9 cellular contexts compared by ENCODE assay signal in the genomic region with DNA sequence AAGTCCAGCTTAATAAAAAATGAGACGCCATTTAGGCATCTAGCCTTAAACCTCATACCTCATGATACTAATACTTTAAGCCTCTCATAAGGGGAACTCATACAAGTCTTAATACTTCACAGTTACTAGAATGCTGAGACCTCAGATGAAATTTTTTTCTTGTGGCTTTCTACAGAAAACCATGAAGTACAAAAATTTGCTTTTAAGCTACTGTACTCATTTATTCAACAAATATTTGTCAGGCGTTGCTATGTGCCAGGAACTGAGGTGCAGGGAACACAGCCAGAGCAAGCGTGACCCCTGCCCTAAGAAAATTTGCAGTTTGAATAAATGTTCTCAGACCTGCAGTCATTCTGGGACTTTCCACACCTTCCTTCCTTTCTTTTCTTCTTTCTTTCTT.
DNase-seq lines count a peak whose midpoint lies in the region; ATAC-seq, FAIRE-seq and TF ChIP-seq lines count a peak whose summit lies in the region.
"Had no signal": no experiment of that assay in that cellular context is flagged by ENCODE, and none has a peak within 500 bp of the region (broad histone marks: within the 10 kb centered on the region; RNA-seq: fewer than 3 reads in every experiment).

No MANE protein-coding gene starts in this region.

- peak overlapping the region; percentile 98 for H3K27ac ChIP-seq in GM12878 (ENCODE audit: control insufficient read depth, insufficient read depth)
- H3K27ac ChIP-seq: SJSA1 had no signal

- H3K27me3 Mint-ChIP-seq in stimulated activated naive CD8-positive, alpha-beta T cell treated with anti-CD3 and anti-CD28 coated beads, Interleukin-15, amount 100 ng/mL, for 72 hours, result no peaks in the 10 kb centered on the region
- no peaks in the 10 kb centered on the region for H3K27me3 Mint-ChIP-seq in progenitor cell of endocrine pancreas

- TF ChIP-seq RAD21 in GM12878 (IDR thresholded peaks at IDR 0.05; ENCODE audit: insufficient read depth, low read depth, low read length), result peak; percentile 9; the same call in 1 of the 2 replicates

- SMC1A ChIA-PET in GM12878 (lab: Charles Lee; ENCODE audit: uncharacterized antibody, unreplicated experiment), result interaction anchor here (0.8 to 5.5 kb wide), 15 partner anchors 8 to 118 kb away, joined by 3 to 61 read pairs (median 5); no protein-coding TSS in a partner anchor

- TF ChIP-seq EP300 in GM12878 (IDR thresholded peaks at IDR 0.05; ENCODE audit: borderline replicate concordance in 1 of 2, control insufficient read depth in 1 of 2, low read depth in 2 of 2, low read length in 2 of 2), result peak; percentile 34 to 86; a peak in 3 of 4 replicates

- DNase-seq in activated CD8-positive, alpha-beta memory T cell treated with anti-CD3 and anti-CD28 coated beads, Interleukin-2, amount 50 U/mL, for 24 hours (ENCODE audit: extremely low read depth), result peak; percentile 23
- no peak for DNase-seq in activated CD8-positive, alpha-beta memory T cell treated with anti-CD3 and anti-CD28 coated beads, Interleukin-2, amount 50 U/mL, for 48 hours
- peak; percentile 77 for DNase-seq in GM12878 (ENCODE audit: low read depth, low spot score)
- peak in 1 of 2 donors; percentile 52 for DNase-seq in stimulated activated naive CD8-positive, alpha-beta T cell treated with anti-CD3 and anti-CD28 coated beads, Interleukin-15, amount 100 ng/mL, for 72 hours
- DNase-seq in NCI-H2196 (lab: John Stamatoyannopoulos, UW; ENCODE audit: unreplicated experiment), result no peak
- no peak for DNase-seq in progenitor cell of endocrine pancreas (ENCODE audit: low spot score, unreplicated experiment)
- DNase-seq in SIG-M5 (lab: John Stamatoyannopoulos, UW), result no peak

- H2AFZ ChIP-seq in GM12878 (ENCODE audit: control insufficient read depth, low read depth, low read length), result no peak overlapping the region

- no peaks in the 10 kb centered on the region for H3K36me3 Mint-ChIP-seq in progenitor cell of endocrine pancreas (ENCODE audit: insufficient read depth)

- 2% methylated on average over 3 of the region's 3 CpGs for WGBS in GM12878 (ENCODE audit: insufficient coverage, insufficient replicate concordance, low lambda C conversion rate, missing lambda C conversion rate)

- peak overlapping the region; percentile 59 to 63 for H3K4me3 Mint-ChIP-seq in stimulated activated naive CD8-positive, alpha-beta T cell treated with anti-CD3 and anti-CD28 coated beads, Interleukin-15, amount 100 ng/mL, for 72 hours
- no peak overlapping the region for H3K4me3 Mint-ChIP-seq in progenitor cell of endocrine pancreas (ENCODE audit: low read depth)

- peak overlapping the region; percentile 71 for H3K4me2 ChIP-seq in GM12878 (ENCODE audit: control insufficient read depth, insufficient read depth)

- intact Hi-C loops in GM12878 (cut with micrococcal nuclease; ENCODE audit: unreplicated experiment), result loop anchor here (1.0 kb wide), 5 partner anchors 28 to 106 kb away; no protein-coding TSS in a partner anchor

- no peak for TF ChIP-seq CTCF in GM12878 (IDR thresholded peaks at IDR 0.05 in 2 of 3, conservative IDR thresholded peaks at IDR 0.05 in 1 of 3; ENCODE audit: control insufficient read depth in 2 of 3, extremely low read depth in 1 of 3, insufficient read depth in 1 of 3, low read depth in 3 of 3, low read length in 3 of 3)
- TF ChIP-seq CTCF in progenitor cell of endocrine pancreas (IDR thresholded peaks at IDR 0.05; ENCODE audit: unreplicated experiment), result no peak

- peaks cover 4 to 19% of the 10 kb centered on the region in 2 donors for H3K9me3 Mint-ChIP-seq in stimulated activated naive CD8-positive, alpha-beta T cell treated with anti-CD3 and anti-CD28 coated beads, Interleukin-15, amount 100 ng/mL, for 72 hours
- H3K9me3 Mint-ChIP-seq in progenitor cell of endocrine pancreas (ENCODE audit: low read depth), result peaks cover 3% of the 10 kb centered on the region

- no peak for FAIRE-seq in GM12878 (lab: Jason Lieb, UNC)

- ATAC-seq in HG03378 (IDR thresholded peaks at IDR 0.05; ENCODE audit: unreplicated experiment) (peak; percentile 44), GM12878 (peak; percentile 78)
- ATAC-seq in stimulated activated naive CD8-positive, alpha-beta T cell treated with anti-CD3 and anti-CD28 coated beads, Interleukin-15, amount 100 ng/mL, for 72 hours, result peak; percentile 85

- H3K4me1 Mint-ChIP-seq in stimulated activated naive CD8-positive, alpha-beta T cell treated with anti-CD3 and anti-CD28 coated beads, Interleukin-15, amount 100 ng/mL, for 72 hours, result peaks cover 74% of the 10 kb centered on the region
- no peaks in the 10 kb centered on the region for H3K4me1 Mint-ChIP-seq in progenitor cell of endocrine pancreas (ENCODE audit: low read depth)

- POLR2A ChIA-PET in GM12878 (lab: Charles Lee), result interaction anchor here (0.6 to 4.6 kb wide), 6 partner anchors 8 to 158 kb away, joined by 3 to 51 read pairs (median 6); no protein-coding TSS in a partner anchor

- no TSS peak for BruUV-seq in GM12878 (replicated peaks; lab: Mats Ljungman, UMichigan)

- H3K9ac ChIP-seq in GM12878 (ENCODE audit: control insufficient read depth, insufficient read depth, low read length), result peak overlapping the region; percentile 71

- H3K4me1 ChIP-seq in GM12878 (ENCODE audit: control insufficient read depth, insufficient read depth, low read length), result peaks cover 48% of the 10 kb centered on the region
- H3K4me1 ChIP-seq: SJSA1 had no signal

- CTCF ChIA-PET in GM12878 (lab: Yijun Ruan, JAX), result interaction anchor here (0.9 to 1.6 kb wide), 9 partner anchors 10 to 71 kb away, joined by 3 to 8 read pairs (median 4); no protein-coding TSS in a partner anchor

- no peaks in the 10 kb centered on the region for H3K27me3 ChIP-seq in GM12878 (replicated peaks in 1 of 2; ENCODE audit: control insufficient read depth in 2 of 2, insufficient read depth in 2 of 2, low read length in 1 of 2)
- H3K27me3 ChIP-seq: SJSA1 had no signal

- peaks cover 18% of the 10 kb centered on the region for H3K9me3 ChIP-seq in GM12878 (replicated peaks; ENCODE audit: control insufficient read depth, insufficient read depth, low read length)
- H3K9me3 ChIP-seq: SJSA1 had no signal

- H3K79me2 ChIP-seq in GM12878 (ENCODE audit: control insufficient read depth, insufficient read depth, low read length), result peaks cover 32% of the 10 kb centered on the region

- H4K20me1 ChIP-seq in GM12878 (ENCODE audit: control insufficient read depth, insufficient read depth), result no peaks in the 10 kb centered on the region

- RAD21 ChIA-PET in GM12878 (lab: Charles Lee; ENCODE audit: unreplicated experiment), result interaction anchor here (0.5 to 3.8 kb wide), 16 partner anchors 8 to 116 kb away, joined by 3 to 48 read pairs (median 4); no protein-coding TSS in a partner anchor

- H3K4me3 ChIP-seq in GM12878, result no peak overlapping the region
- H3K4me3 ChIP-seq: SJSA1 had no signal

- in situ Hi-C loops in GM12878 (cut with MboI), result no loop called here

- H3K27ac Mint-ChIP-seq in stimulated activated naive CD8-positive, alpha-beta T cell treated with anti-CD3 and anti-CD28 coated beads, Interleukin-15, amount 100 ng/mL, for 72 hours, result peak overlapping the region; percentile 93 to 98
- H3K27ac Mint-ChIP-seq in progenitor cell of endocrine pancreas, result no peak overlapping the region

- no peaks in the 10 kb centered on the region for H3K36me3 ChIP-seq in GM12878 (ENCODE audit: control insufficient read depth in 2 of 2, insufficient read depth in 2 of 2, low read length in 1 of 2)
- H3K36me3 ChIP-seq: SJSA1 had no signal

- no peak for TF ChIP-seq POLR2A in GM12878 (IDR thresholded peaks at IDR 0.05; ENCODE audit: low read depth, low read length)

TF ChIP-seq in GM12878, 131 proteins besides CTCF, POLR2A, EP300 and RAD21 (continues in another document):
- TF ChIP-seq, protein P1, sequence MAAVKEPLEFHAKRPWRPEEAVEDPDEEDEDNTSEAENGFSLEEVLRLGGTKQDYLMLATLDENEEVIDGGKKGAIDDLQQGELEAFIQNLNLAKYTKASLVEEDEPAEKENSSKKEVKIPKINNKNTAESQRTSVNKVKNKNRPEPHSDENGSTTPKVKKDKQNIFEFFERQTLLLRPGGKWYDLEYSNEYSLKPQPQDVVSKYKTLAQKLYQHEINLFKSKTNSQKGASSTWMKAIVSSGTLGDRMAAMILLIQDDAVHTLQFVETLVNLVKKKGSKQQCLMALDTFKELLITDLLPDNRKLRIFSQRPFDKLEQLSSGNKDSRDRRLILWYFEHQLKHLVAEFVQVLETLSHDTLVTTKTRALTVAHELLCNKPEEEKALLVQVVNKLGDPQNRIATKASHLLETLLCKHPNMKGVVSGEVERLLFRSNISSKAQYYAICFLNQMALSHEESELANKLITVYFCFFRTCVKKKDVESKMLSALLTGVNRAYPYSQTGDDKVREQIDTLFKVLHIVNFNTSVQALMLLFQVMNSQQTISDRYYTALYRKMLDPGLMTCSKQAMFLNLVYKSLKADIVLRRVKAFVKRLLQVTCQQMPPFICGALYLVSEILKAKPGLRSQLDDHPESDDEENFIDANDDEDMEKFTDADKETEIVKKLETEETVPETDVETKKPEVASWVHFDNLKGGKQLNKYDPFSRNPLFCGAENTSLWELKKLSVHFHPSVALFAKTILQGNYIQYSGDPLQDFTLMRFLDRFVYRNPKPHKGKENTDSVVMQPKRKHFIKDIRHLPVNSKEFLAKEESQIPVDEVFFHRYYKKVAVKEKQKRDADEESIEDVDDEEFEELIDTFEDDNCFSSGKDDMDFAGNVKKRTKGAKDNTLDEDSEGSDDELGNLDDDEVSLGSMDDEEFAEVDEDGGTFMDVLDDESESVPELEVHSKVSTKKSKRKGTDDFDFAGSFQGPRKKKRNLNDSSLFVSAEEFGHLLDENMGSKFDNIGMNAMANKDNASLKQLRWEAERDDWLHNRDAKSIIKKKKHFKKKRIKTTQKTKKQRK (IDR thresholded peaks at IDR 0.05; ENCODE audit: low read depth, low read length), result no peak
- TF ChIP-seq CREB1 (IDR thresholded peaks at IDR 0.05; ENCODE audit: low read depth) (0 out of 2 replicates have a peak, but pooled peaks have one; percentile 54), PML (IDR thresholded peaks at IDR 0.05; ENCODE audit: low read length) (no peak), CHD2 (IDR thresholded peaks at IDR 0.05; ENCODE audit: borderline replicate concordance, low read depth, low read length) (no peak)

Comparison
In these comparisons a context has a peak if more than half of its experiments do, and no peak if none do; other contexts are left out.
1. DNase-seq: peak in activated CD8-positive, alpha-beta memory T cell treated with anti-CD3 and anti-CD28 coated beads, Interleukin-2, amount 50 U/mL, for 24 hours (single experiment) and GM12878 (single experiment); none in activated CD8-positive, alpha-beta memory T cell treated with anti-CD3 and anti-CD28 coated beads, Interleukin-2, amount 50 U/mL, for 48 hours (single experiment), NCI-H2196 (single experiment), progenitor cell of endocrine pancreas (single experiment) and SIG-M5 (single experiment).
2. Peak in every context shown above with its lines, with median percentiles within 50 percentile points of each other: ATAC-seq.